ENCODE assay signal across 8 cellular contexts in the genomic region with DNA sequence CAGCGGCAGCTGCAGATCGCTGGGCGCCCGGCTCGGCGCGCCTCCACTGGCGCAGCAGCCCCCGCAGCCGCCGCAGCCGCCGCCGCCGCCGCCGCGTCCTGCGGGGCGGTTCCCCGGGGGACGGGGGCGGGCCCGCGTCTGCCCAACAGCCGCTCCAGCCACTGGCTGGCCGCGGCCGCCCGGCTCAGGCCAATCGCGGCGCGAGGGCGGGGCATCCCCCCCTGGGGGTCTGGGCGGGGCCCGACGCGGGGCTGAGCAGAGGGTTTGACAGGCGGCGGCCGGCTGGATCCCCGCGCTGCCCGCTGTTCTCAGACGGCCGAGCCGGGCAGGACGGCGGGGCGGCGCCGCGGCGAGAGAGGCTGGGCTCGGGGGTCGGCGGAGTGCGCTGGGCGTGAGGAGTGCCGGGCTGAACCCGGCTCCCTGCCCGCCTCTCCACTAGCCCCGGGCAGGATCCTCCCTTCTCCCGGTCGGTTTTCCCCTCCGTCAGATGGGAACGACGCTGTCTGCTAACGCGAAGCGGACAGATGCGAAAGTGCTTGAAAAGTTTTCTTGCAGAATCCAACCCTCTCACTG. TPM values are rescaled to one million over a fixed set of nuclear protein-coding genes. Genes with fewer than 3 reads are reported as not detected.
A peak's percentile ranks its signal among the peaks of the same experiment; 100 is the strongest.
DNase-seq lines count a peak whose midpoint lies in the region; ATAC-seq and TF ChIP-seq lines count a peak whose summit lies in the region.

A gene (minus strand): TSS at position 56 of the 573 bp plus-strand sequence. CDS start 1,100 bp downstream, outside the sequence.

- H3K4me1 ChIP-seq in HUES48 (ENCODE audit: control insufficient read depth, insufficient read depth, low read length) (peaks cover 14% of the 10 kb centered on the region), OCI-LY7 (ENCODE audit: insufficient read depth, low read length, poor library complexity, severe bottlenecking) (no peaks in the 10 kb centered on the region), transverse colon (peaks cover 2 to 25% (median 14%) of the 10 kb centered on the region in 4 donors)

- no TSS peak for BruUV-seq in OCI-LY7 (replicated peaks; lab: Mats Ljungman, UMichigan)

- H4K20me1 ChIP-seq in OCI-LY7 (ENCODE audit: insufficient read depth, low read length): no peaks in the 10 kb centered on the region

- intact Hi-C loops in OCI-LY7 (cut with micrococcal nuclease; ENCODE audit: unreplicated experiment): no loop called here
- intact Hi-C loops in head of caudate nucleus (cut with DNase I): no loop called here
- intact Hi-C loops in transverse colon (cut with DNase I; ENCODE audit: low total_unique reads): no loop called here

- no peak within 1 kb of the TSS for H3K9ac ChIP-seq in HUES48 (ENCODE audit: low read depth, low read length)

- H2AFZ ChIP-seq in OCI-LY7 (ENCODE audit: low read length): peak within 1 kb of the TSS; percentile 48; the same call in 1 of the 2 replicates

- no peaks in the 10 kb centered on the region for H3K9me3 ChIP-seq in HUES48 (ENCODE audit: control insufficient read depth, insufficient read depth, low read length)
- H3K9me3 ChIP-seq in OCI-LY7 (ENCODE audit: low read length): 0 out of 2 replicates have a peak, but pooled peaks cover 4% of the 10 kb centered on the region
- H3K9me3 ChIP-seq in transverse colon: no peaks in the 10 kb centered on the region

- H3K27me3 ChIP-seq in HUES48 (ENCODE audit: control insufficient read depth, insufficient read depth, low read length) (peaks cover 69% of the 10 kb centered on the region), transverse colon (peaks cover 98% of the 10 kb centered on the region)

- CTCF ChIA-PET in OCI-LY7 (lab: Charles Lee; ENCODE audit: unreplicated experiment): no interaction called here

- no peaks in the 10 kb centered on the region for H3K79me2 ChIP-seq in OCI-LY7 (ENCODE audit: insufficient read depth, low read depth, low read length)

- in situ Hi-C loops in transverse colon (cut with MboI; ENCODE audit: low pct_ligation_motif_present in 1 of 4, low pct_unique_long_range_greater_than_20kb in 1 of 4, low sequenced_read_pairs in 3 of 4): no loop called here

- H3K4me3 ChIP-seq in HUES48 (ENCODE audit: low read depth, low read length) (peak within 1 kb of the TSS; percentile 62), OCI-LY7 (ENCODE audit: low read depth, low read length, poor library complexity, severe bottlenecking) (peak within 1 kb of the TSS; percentile 59), transverse colon (peak within 1 kb of the TSS; percentile 39 to 57 (median 46))

- H3K4me2 ChIP-seq in OCI-LY7 (ENCODE audit: low read length): peak within 1 kb of the TSS; percentile 66

- no peak for TF ChIP-seq POLR2A in transverse colon (IDR thresholded peaks at IDR 0.05)

- H3K36me3 ChIP-seq in HUES48 (ENCODE audit: control insufficient read depth, insufficient read depth, low read length): no peaks in the 10 kb centered on the region
- no peaks in the 10 kb centered on the region for H3K36me3 ChIP-seq in OCI-LY7 (ENCODE audit: insufficient read depth, low read length)
- no peaks in the 10 kb centered on the region for H3K36me3 ChIP-seq in transverse colon

- 6% methylated on average over 9 of the region's 73 CpGs; no CpG with 5 or more reads in 1 of the 2 donors for WGBS in transverse colon (ENCODE audit: low coverage in 1 of 2), 2 donors

- no peak within 1 kb of the TSS for H3K27ac ChIP-seq in HUES48 (ENCODE audit: low read depth, low read length)
- no peak within 1 kb of the TSS for H3K27ac ChIP-seq in OCI-LY7 (ENCODE audit: low read depth, low read length, poor library complexity, severe bottlenecking)
- peak within 1 kb of the TSS in 2 of 4 donors; percentile 1 to 31 for H3K27ac ChIP-seq in transverse colon

- TF ChIP-seq CTCF in OCI-LY7 (conservative IDR thresholded peaks at IDR 0.05; ENCODE audit: low read length) (no peak), transverse colon (IDR thresholded peaks at IDR 0.05) (no peak)

- H3K9me2 ChIP-seq in OCI-LY7 (ENCODE audit: insufficient read depth, low read length): no peaks in the 10 kb centered on the region

- ATAC-seq in GM21526 (IDR thresholded peaks at IDR 0.05; ENCODE audit: low FRiP score, unreplicated experiment): peak; percentile 91

- TF ChIP-seq EP300 in transverse colon (IDR thresholded peaks at IDR 0.05; ENCODE audit: low read depth): no peak

- POLR2A ChIA-PET in OCI-LY7 (lab: Charles Lee): no interaction called here

- DNase-seq in DMS53 (lab: John Stamatoyannopoulos, UW) (peak; percentile 91), OCI-LY7 (ENCODE audit: low spot score) (peak; percentile 67), head of caudate nucleus (peak; percentile 10 to 90 (median 78)), occipital lobe (lab: John Stamatoyannopoulos, UW) (peak; percentile 79), transverse colon (peak; percentile 80)
- peak; percentile 46 for DNase-seq in activated naive CD4-positive, alpha-beta T cell treated with anti-CD3 and anti-CD28 coated beads, Interleukin-2, amount 50 U/mL, for 16 hours

RNA-seq across cellular contexts. Expression of the gene that starts here (rescaled TPM):
- total RNA-seq in OCI-LY7 (2014; rRNA removed; shearing (Covaris generic)): not detected in 2 replicates
- total RNA-seq in OCI-LY7 (2022) (not detected in 2 replicates), occipital lobe (not detected), transverse colon (under 1 TPM in 3 of 4 donors, not detected in 1; 0.16 to 0.75 (median 0.27) TPM)

Comparison
In these comparisons a context has a peak if more than half of its experiments do, and no peak if none do; other contexts are left out.
1. Peak in DNase-seq, H3K4me3 ChIP-seq and H3K4me2 ChIP-seq in OCI-LY7; RNA of the gene not detected or under 1 TPM.
2. Peak in DNase-seq in occipital lobe; RNA of the gene not detected or under 1 TPM.
3. Peak in DNase-seq and H3K4me3 ChIP-seq in transverse colon; RNA of the gene not detected or under 1 TPM.